Comparison of ENCODE assay signal across 8 cellular contexts in the genomic region with DNA sequence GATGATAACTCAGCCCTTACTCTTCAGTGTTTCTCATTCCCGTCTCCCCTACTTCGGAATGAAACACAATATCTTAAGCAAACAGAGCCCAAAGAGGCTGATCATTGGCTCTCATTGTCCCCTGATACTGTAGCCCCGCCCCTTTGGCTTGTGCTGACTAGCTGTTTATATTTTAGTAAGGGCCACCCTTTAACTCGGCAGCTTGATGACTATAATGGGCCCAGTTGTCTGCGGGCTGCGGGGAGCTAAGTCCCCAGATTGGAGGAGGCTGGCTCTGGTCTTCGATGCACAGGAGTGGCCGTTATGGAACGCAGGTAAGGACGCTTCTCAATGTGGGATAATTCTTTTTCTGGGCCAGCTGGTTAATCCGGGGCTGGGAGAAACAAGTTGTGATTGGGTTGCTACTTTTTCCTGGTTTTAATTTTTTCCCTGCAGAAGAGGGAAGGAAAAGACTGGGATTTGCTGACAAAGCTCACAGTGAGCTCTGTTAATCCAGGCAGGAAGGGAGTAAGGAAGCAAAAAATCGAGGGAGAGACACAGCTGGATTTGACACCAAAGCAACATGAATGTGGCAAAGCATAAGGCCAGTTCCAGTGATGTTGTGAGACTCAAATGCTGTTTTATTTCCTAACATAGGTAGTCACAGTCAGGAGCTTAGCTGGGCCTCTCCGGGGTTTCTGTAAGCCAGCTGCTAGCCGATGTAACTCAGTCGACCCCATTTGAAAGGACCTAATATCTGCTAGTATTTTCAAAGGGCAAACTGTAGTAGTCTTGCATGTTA. TPM values are rescaled to one million over a fixed set of nuclear protein-coding genes. Genes with fewer than 3 reads are reported as not detected.
DNase-seq lines count a peak whose midpoint lies in the region; ATAC-seq and TF ChIP-seq lines count a peak whose summit lies in the region.

TSS of gene TRIM2 (plus strand) at position 197 of the 781 bp plus-strand sequence. CDS start at position 285, 88 bp downstream.

- peak within 1 kb of the TSS; percentile 88 for H3K27ac ChIP-seq in HEK293 (ENCODE audit: extremely low read depth, low read depth, low read length)
- H3K27ac ChIP-seq in Panc1 (ENCODE audit: low read length) = peak within 1 kb of the TSS; percentile 68
- H3K27ac ChIP-seq in mesenchymal stem cell (ENCODE audit: low read length, poor library complexity, severe bottlenecking) = peak within 1 kb of the TSS; percentile 73
- H3K27ac ChIP-seq in transverse colon = peak within 1 kb of the TSS; percentile 76 to 88 (median 84)

- peak within 1 kb of the TSS; percentile 85 for H4K8ac ChIP-seq in mesenchymal stem cell (ENCODE audit: low read length)

- H3K4me1 Mint-ChIP-seq in endothelial cell (ENCODE audit: unreplicated experiment) = peaks cover 16% of the 10 kb centered on the region

- DNase-seq in AG20443 (ENCODE audit: low spot score) (peak; percentile 55), Panc1 (ENCODE audit: low read depth, low spot score) (no peak), endothelial cell (ENCODE audit: low spot score) (peak; percentile 19), mesenchymal stem cell (peak; percentile 93), transverse colon (peak; percentile 86)
- no peak for DNase-seq in stimulated activated CD4-positive, alpha-beta T cell treated with anti-CD3 and anti-CD28 coated beads, Interleukin-15, amount 100 ng/mL, for 24 hours

- H3K9ac ChIP-seq in mesenchymal stem cell (ENCODE audit: low read length) = peak within 1 kb of the TSS; percentile 67

- intact Hi-C loops in Panc1 (cut with micrococcal nuclease; ENCODE audit: unreplicated experiment) (loop anchor here (5.0 kb wide), 1 partner anchor 52 kb away; no protein-coding TSS in a partner anchor), transverse colon (cut with DNase I; ENCODE audit: low total_unique reads) (loop anchor here (5.0 kb wide), 1 partner anchor 62 kb away; no protein-coding TSS in a partner anchor)

- peaks cover 12% of the 10 kb centered on the region for H3K79me1 ChIP-seq in mesenchymal stem cell (replicated peaks; ENCODE audit: low read length, poor library complexity, severe bottlenecking)

- H3K9me3 ChIP-seq in HEK293 (ENCODE audit: control insufficient read depth, insufficient read depth, low read depth, low read length) (no peaks in the 10 kb centered on the region), Panc1 (ENCODE audit: control insufficient read depth, insufficient read depth, low read depth, low read length) (no peaks in the 10 kb centered on the region), mesenchymal stem cell (ENCODE audit: control insufficient read depth, low read length) (no peaks in the 10 kb centered on the region), transverse colon (no peaks in the 10 kb centered on the region)

- in situ Hi-C loops in Panc1 (cut with HindIII; ENCODE audit: low pct_unique_long_range_greater_than_20kb, low sequenced_read_pairs) = no loop called here
- in situ Hi-C loops in transverse colon (cut with MboI; ENCODE audit: low pct_ligation_motif_present in 1 of 4, low pct_unique_long_range_greater_than_20kb in 1 of 4, low sequenced_read_pairs in 3 of 4) = no loop called here

- peak within 1 kb of the TSS; percentile 31 for H3K4me3 ChIP-seq in HEK293 (ENCODE audit: low read depth, low read length)
- peak within 1 kb of the TSS; percentile 25 to 40 for H3K4me3 ChIP-seq in Panc1 (ENCODE audit: low read depth in 2 of 2, low read length in 2 of 2)
- H3K4me3 ChIP-seq in mesenchymal stem cell (ENCODE audit: insufficient read depth in 1 of 2, low read depth in 1 of 2, low read length in 2 of 2) = peak within 1 kb of the TSS; percentile 43 to 65
- peak within 1 kb of the TSS; percentile 13 to 49 (median 31) for H3K4me3 ChIP-seq in transverse colon

- TF ChIP-seq EP300 in transverse colon (IDR thresholded peaks at IDR 0.05; ENCODE audit: low read depth) = no peak

- H3K4ac ChIP-seq in mesenchymal stem cell (ENCODE audit: low read depth in 1 of 2, low read length in 2 of 2) = peak within 1 kb of the TSS; percentile 38 to 67

- H3K9me3 Mint-ChIP-seq in endothelial cell (ENCODE audit: unreplicated experiment) = no peaks in the 10 kb centered on the region

- H3K36me3 Mint-ChIP-seq in endothelial cell (ENCODE audit: low read depth, unreplicated experiment) = no peaks in the 10 kb centered on the region

- H2AK5ac ChIP-seq in mesenchymal stem cell (ENCODE audit: low read length, severe bottlenecking) = peak within 1 kb of the TSS; percentile 15

- peak within 1 kb of the TSS; percentile 82 for H4K91ac ChIP-seq in mesenchymal stem cell (ENCODE audit: low read length)

- H3K23ac ChIP-seq in mesenchymal stem cell (ENCODE audit: low read length in 2 of 2) = no peak within 1 kb of the TSS

- peak within 1 kb of the TSS; percentile 25 to 77 for H3K18ac ChIP-seq in mesenchymal stem cell (ENCODE audit: low read depth in 1 of 2, low read length in 2 of 2)

- ATAC-seq in Panc1 = peak; percentile 71
- no peak for ATAC-seq in HG03196 (IDR thresholded peaks at IDR 0.05; ENCODE audit: unreplicated experiment)

- H3K4me1 ChIP-seq in HEK293 (ENCODE audit: control insufficient read depth, insufficient read depth, low read length) = peaks cover 6% of the 10 kb centered on the region; the same call in 1 of the 2 replicates
- H3K4me1 ChIP-seq in Panc1 (ENCODE audit: control insufficient read depth, insufficient read depth, low read length) = peaks cover 29% of the 10 kb centered on the region
- H3K4me1 ChIP-seq in mesenchymal stem cell (ENCODE audit: control insufficient read depth, insufficient read depth, low read depth, low read length) = peaks cover 11% of the 10 kb centered on the region
- peaks cover 0 to 36% (median 18%) of the 10 kb centered on the region in 4 donors for H3K4me1 ChIP-seq in transverse colon

- CTCF ChIA-PET in HEK293 (lab: Yijun Ruan, JAX) (interaction anchor here (0.6 to 1.7 kb wide), 5 partner anchors 8 to 45 kb away, joined by 3 to 4 read pairs (median 3); no protein-coding TSS in a partner anchor), Panc1 (lab: Charles Lee) (no interaction called here)

- no peak within 1 kb of the TSS for H2BK120ac ChIP-seq in mesenchymal stem cell (ENCODE audit: low read depth, low read length)

- peak within 1 kb of the TSS; percentile 63 for H2BK5ac ChIP-seq in mesenchymal stem cell (ENCODE audit: low read depth, low read length, poor library complexity, severe bottlenecking)

- peak within 1 kb of the TSS in 1 of 2 experiments; percentile 73 for H2BK12ac ChIP-seq in mesenchymal stem cell (ENCODE audit: low read length in 2 of 2)

- no peak within 1 kb of the TSS for H2AFZ ChIP-seq in mesenchymal stem cell (ENCODE audit: low read depth, low read length)

- peak within 1 kb of the TSS; percentile 68 for H3K4me2 ChIP-seq in mesenchymal stem cell (ENCODE audit: low read length, poor library complexity, severe bottlenecking)

- peak within 1 kb of the TSS in 1 of 2 experiments; percentile 13 for H3K14ac ChIP-seq in mesenchymal stem cell (ENCODE audit: low read length in 2 of 2)

- TSS peak; percentile 72 for BruUV-seq in Panc1 (replicated peaks; lab: Mats Ljungman, UMichigan)

- 15% methylated on average over 15 of the region's 15 CpGs for WGBS in mesenchymal stem cell
- 19 to 30% methylated on average over 4 to 15 of the region's 15 CpGs for WGBS in transverse colon (ENCODE audit: low coverage in 1 of 2), 2 donors

- H3K36me3 ChIP-seq in HEK293 (ENCODE audit: control insufficient read depth in 2 of 2, insufficient read depth in 1 of 2, low read length in 2 of 2) (no peaks in the 10 kb centered on the region), Panc1 (ENCODE audit: control insufficient read depth, insufficient read depth, low read length) (no peaks in the 10 kb centered on the region), mesenchymal stem cell (ENCODE audit: control insufficient read depth in 1 of 2, insufficient read depth in 2 of 2, low read depth in 1 of 2, low read length in 2 of 2) (no peaks in the 10 kb centered on the region), transverse colon (no peaks in the 10 kb centered on the region)

- TF ChIP-seq CTCF in HEK293 (tag by site-specific recombination; IDR thresholded peaks at IDR 0.05) (no peak), Panc1 (IDR thresholded peaks at IDR 0.05) (no peak), endothelial cell (IDR thresholded peaks at IDR 0.05; ENCODE audit: unreplicated experiment) (no peak), transverse colon (IDR thresholded peaks at IDR 0.05) (no peak)

- peak within 1 kb of the TSS; percentile 55 for H3K27ac Mint-ChIP-seq in endothelial cell (ENCODE audit: unreplicated experiment)

- peak within 1 kb of the TSS; percentile 16 for H3K4me3 Mint-ChIP-seq in endothelial cell (ENCODE audit: unreplicated experiment)

- POLR2A ChIA-PET in HEK293 (lab: Yijun Ruan, JAX) (interaction anchor here (0.8 to 1.6 kb wide), 5 partner anchors 11 to 62 kb away, joined by 3 to 12 read pairs (median 3); no protein-coding TSS in a partner anchor), Panc1 (lab: Charles Lee) (interaction anchor here (0.6 kb wide), 1 partner anchor 54 kb away, joined by 5 read pairs; no protein-coding TSS in a partner anchor)

- H3K27me3 Mint-ChIP-seq in endothelial cell (ENCODE audit: unreplicated experiment) = no peaks in the 10 kb centered on the region

- peak; percentile 37 for TF ChIP-seq POLR2A in transverse colon (IDR thresholded peaks at IDR 0.05)

- H3K27me3 ChIP-seq in Panc1 (ENCODE audit: control insufficient read depth, insufficient read depth, low read length) = no peaks in the 10 kb centered on the region
- peaks cover 0 to 41% of the 10 kb centered on the region in 2 experiments for H3K27me3 ChIP-seq in mesenchymal stem cell (ENCODE audit: control insufficient read depth in 1 of 2, insufficient read depth in 1 of 2, low read length in 2 of 2)
- no peaks in the 10 kb centered on the region for H3K27me3 ChIP-seq in transverse colon

- H2BK15ac ChIP-seq in mesenchymal stem cell (ENCODE audit: low read depth, poor library complexity, severe bottlenecking) = peak within 1 kb of the TSS; percentile 74

TF ChIP-seq in HEK293, 187 proteins besides CTCF, POLR2A, EP300 and RAD21 (continues in another document):
- TF ChIP-seq ZNF585B (tag by site-specific recombination; IDR thresholded peaks at IDR 0.05) (no peak), WT1 (tag by site-specific recombination; IDR thresholded peaks at IDR 0.05) (no peak), YY1 (tag by site-specific recombination; IDR thresholded peaks at IDR 0.05) (no peak), SALL2 (tag by site-specific recombination; IDR thresholded peaks at IDR 0.05; ENCODE audit: borderline replicate concordance) (no peak), ZNF510 (tag by site-specific recombination; IDR thresholded peaks at IDR 0.05; ENCODE audit: insufficient replicate concordance) (no peak)

RNA-seq across cellular contexts. Expression of gene TRIM2, which starts in this region (rescaled TPM):
- total RNA-seq in Panc1 (2021; ENCODE audit: unreplicated experiment) (18.9 TPM), endothelial cell (ENCODE audit: unreplicated experiment) (15.4 TPM), transverse colon (100 to 1,000 TPM in 2 of 4 donors, 10 to 100 TPM in 2; 71.8 to 124 (median 95.3) TPM)
- 16.9 TPM for polyA plus RNA-seq in Panc1 (2012; ENCODE audit: insufficient read length)
- 18.0 TPM for polyA plus RNA-seq in mesenchymal stem cell (2013, experiment 1 of 2)
- 18.0 TPM for polyA plus RNA-seq in mesenchymal stem cell (2013, experiment 2 of 2)

Comparison
In these comparisons a context has a peak if more than half of its experiments do, and no peak if none do; other contexts are left out.
1. DNase-seq: peak in AG20443 (single experiment), endothelial cell (single experiment), mesenchymal stem cell (single experiment) and transverse colon (single experiment); none in Panc1 (single experiment) and stimulated activated CD4-positive, alpha-beta T cell treated with anti-CD3 and anti-CD28 coated beads, Interleukin-15, amount 100 ng/mL, for 24 hours (single experiment).
2. Peak in every context shown above with its lines, with median percentiles within 50 percentile points of each other: H3K27ac ChIP-seq and H3K4me3 ChIP-seq.